Comparison of ENCODE assay signal across 17 cellular contexts in genomic region chr17:28827672-28828071, GRCh38.
"Had no signal": no experiment of that assay in that cellular context is flagged by ENCODE, and none has a peak within 500 bp of the region (broad histone marks: within the 10 kb centered on the region; RNA-seq: fewer than 3 reads in every experiment).

No MANE protein-coding gene starts in this region.

- H3K9me3 Mint-ChIP-seq: activated naive CD4-positive, alpha-beta T cell treated with anti-CD3 and anti-CD28 coated beads, Interleukin-2, amount 10 ng/mL, durations not matched to agents 7 days and 5 days; natural killer cell treated with Interleukin-12 subunit alpha and Interleukin-12 subunit beta and Interleukin-15 and Interleukin-18, amount 100 ng/mL, for 72 hours; T-cell had no signal

- DNase-seq: activated naive CD4-positive, alpha-beta T cell treated with anti-CD3 and anti-CD28 coated beads, Interleukin-2, amount 10 ng/mL, durations not matched to agents 7 days and 5 days; colonic mucosa; esophagus squamous epithelium; foreskin fibroblast; glutamatergic neuron; mesendoderm; nucleus accumbens; retina; stimulated activated CD4-positive, alpha-beta T cell treated with anti-CD3 and anti-CD28 coated beads, Interleukin-15, amount 100 ng/mL, for 24 hours; stimulated activated CD4-positive, alpha-beta T cell treated with anti-CD3 and anti-CD28 coated beads, Interleukin-4, amount 100 ng/mL, for 1 hour; stimulated activated naive CD4-positive, alpha-beta T cell treated with Interleukin-2 at 50 U/mL for 16 hours; substantia nigra; T-cell; uterus had no signal

- ATAC-seq: natural killer cell treated with Interleukin-12 subunit alpha and Interleukin-12 subunit beta and Interleukin-15 and Interleukin-18, amount 100 ng/mL, for 72 hours; T-cell had no signal

- H3K27ac ChIP-seq: colonic mucosa, esophagus squamous epithelium, skin epidermis, uterus had no signal

- H3K4me3 ChIP-seq: colonic mucosa, esophagus squamous epithelium, skin epidermis, tibial nerve, uterus had no signal

- H3K4me1 ChIP-seq: colonic mucosa, esophagus squamous epithelium, uterus had no signal

- H3K36me3 ChIP-seq: colonic mucosa, uterus had no signal

- H3K9me3 ChIP-seq: colonic mucosa, esophagus squamous epithelium, tibial nerve, uterus had no signal

- H3K27me3 Mint-ChIP-seq: activated naive CD4-positive, alpha-beta T cell treated with anti-CD3 and anti-CD28 coated beads, Interleukin-2, amount 10 ng/mL, durations not matched to agents 7 days and 5 days; natural killer cell treated with Interleukin-12 subunit alpha and Interleukin-12 subunit beta and Interleukin-15 and Interleukin-18, amount 100 ng/mL, for 72 hours; T-cell had no signal

- H3K27ac Mint-ChIP-seq: activated naive CD4-positive, alpha-beta T cell treated with anti-CD3 and anti-CD28 coated beads, Interleukin-2, amount 10 ng/mL, durations not matched to agents 7 days and 5 days; natural killer cell treated with Interleukin-12 subunit alpha and Interleukin-12 subunit beta and Interleukin-15 and Interleukin-18, amount 100 ng/mL, for 72 hours had no signal

- H3K27me3 ChIP-seq: colonic mucosa, esophagus squamous epithelium, tibial nerve, uterus had no signal

- H3K4me3 Mint-ChIP-seq: activated naive CD4-positive, alpha-beta T cell treated with anti-CD3 and anti-CD28 coated beads, Interleukin-2, amount 10 ng/mL, durations not matched to agents 7 days and 5 days; natural killer cell treated with Interleukin-12 subunit alpha and Interleukin-12 subunit beta and Interleukin-15 and Interleukin-18, amount 100 ng/mL, for 72 hours; T-cell had no signal
